24 cellular contexts compared by ENCODE assay signal in the genomic region with DNA sequence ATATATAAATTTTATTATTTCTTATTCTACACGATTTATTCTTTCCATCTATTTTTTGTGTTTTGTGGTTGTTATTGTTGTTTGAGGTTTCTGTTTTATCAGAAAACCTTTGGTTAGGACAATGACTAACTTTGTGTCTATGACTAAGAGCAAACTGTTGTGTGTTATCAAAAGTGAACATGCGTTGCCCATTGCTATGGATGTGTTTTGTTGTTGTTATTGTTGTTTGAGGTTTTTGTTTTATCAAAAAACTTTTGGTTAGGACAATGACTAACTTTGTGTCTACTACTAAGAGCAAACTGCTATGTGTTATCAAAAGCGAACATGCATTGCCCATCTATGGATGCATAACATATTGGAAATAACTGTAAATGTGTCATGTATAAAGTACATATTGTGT.
"Had no signal": no experiment of that assay in that cellular context is flagged by ENCODE, and none has a peak within 500 bp of the region (broad histone marks: within the 10 kb centered on the region; RNA-seq: fewer than 3 reads in every experiment).

No MANE protein-coding gene starts in this region.

- DNase-seq: hypothalamus; immature natural killer cell; islet precursor cell; left ventricle myocardium inferior; mesendoderm; naive B cell; natural killer cell; nephron progenitor cell; occipital lobe; ovary; right lobe of liver; stimulated activated CD4-positive, alpha-beta T cell treated with anti-CD3 and anti-CD28 coated beads, Interleukin-1b, Interleukin-23, amount 100 ng/mL, for 48 hours; stimulated activated CD4-positive, alpha-beta T cell treated with anti-CD3 and anti-CD28 coated beads, Interleukin-4, amount 100 ng/mL, for 1 hour; stimulated activated naive CD4-positive, alpha-beta T cell; tibial artery; trophoblast cell; upper lobe of right lung; uterus had no signal

- H3K4me3 ChIP-seq: left ventricle myocardium inferior, lung, neural progenitor cell, ovary, right atrium auricular region, right lobe of liver, smooth muscle cell, suprapubic skin, thoracic aorta, tibial artery, upper lobe of right lung, uterus had no signal
